In the genomic region with DNA sequence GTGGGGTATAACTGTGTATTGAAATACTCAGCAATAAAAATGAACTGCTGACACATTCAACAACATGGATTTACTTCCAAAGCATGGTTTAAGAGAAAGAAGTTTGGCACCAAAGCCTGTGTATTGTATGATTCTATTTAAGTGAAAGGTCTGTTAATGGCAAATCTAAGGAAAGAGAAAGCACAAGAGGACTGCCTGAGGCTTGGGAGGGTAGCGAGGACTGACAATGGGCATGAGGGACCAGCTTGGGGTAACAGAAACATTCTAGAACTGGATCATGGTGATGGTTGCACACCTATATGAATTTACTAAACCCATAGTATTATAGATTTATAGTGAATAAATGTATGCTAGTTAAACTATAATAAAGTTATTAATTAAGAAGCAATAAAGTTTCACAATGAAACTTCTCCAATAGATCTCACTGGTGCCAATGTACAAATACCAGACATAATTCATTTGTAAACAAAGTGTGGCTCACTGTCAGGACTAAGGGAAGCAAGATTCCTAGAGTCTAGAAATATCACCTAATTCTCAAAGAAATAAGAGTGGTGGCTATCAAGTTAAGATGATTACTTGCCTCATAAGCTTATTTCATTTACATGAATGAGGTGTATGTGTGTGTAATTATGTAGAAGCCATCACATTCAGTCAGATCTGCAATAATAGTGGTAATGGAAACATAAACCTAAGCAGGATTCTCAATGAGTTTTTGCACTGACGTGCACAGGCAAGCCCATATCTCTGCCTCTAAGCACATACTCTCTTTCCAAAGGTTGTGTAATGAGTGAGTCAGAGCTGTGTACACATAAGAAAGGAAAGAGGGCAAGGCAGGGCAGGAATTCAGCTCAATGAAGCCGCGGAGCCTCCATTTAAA, we compare ENCODE assay signal across 1 cellular context.
TF ChIP-seq lines count a peak whose summit lies in the region.

No MANE protein-coding gene starts in this region.

TF ChIP-seq in HepG2, 621 proteins besides CTCF, POLR2A, EP300 and RAD21 (continued from another document and continues in another):
- TF ChIP-seq, protein P1, sequence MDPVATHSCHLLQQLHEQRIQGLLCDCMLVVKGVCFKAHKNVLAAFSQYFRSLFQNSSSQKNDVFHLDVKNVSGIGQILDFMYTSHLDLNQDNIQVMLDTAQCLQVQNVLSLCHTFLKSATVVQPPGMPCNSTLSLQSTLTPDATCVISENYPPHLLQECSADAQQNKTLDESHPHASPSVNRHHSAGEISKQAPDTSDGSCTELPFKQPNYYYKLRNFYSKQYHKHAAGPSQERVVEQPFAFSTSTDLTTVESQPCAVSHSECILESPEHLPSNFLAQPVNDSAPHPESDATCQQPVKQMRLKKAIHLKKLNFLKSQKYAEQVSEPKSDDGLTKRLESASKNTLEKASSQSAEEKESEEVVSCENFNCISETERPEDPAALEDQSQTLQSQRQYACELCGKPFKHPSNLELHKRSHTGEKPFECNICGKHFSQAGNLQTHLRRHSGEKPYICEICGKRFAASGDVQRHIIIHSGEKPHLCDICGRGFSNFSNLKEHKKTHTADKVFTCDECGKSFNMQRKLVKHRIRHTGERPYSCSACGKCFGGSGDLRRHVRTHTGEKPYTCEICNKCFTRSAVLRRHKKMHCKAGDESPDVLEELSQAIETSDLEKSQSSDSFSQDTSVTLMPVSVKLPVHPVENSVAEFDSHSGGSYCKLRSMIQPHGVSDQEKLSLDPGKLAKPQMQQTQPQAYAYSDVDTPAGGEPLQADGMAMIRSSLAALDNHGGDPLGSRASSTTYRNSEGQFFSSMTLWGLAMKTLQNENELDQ (CRISPR knock-in tag; IDR thresholded peaks at IDR 0.05; ENCODE audit: borderline replicate concordance): no peak
- TF ChIP-seq, protein P2, sequence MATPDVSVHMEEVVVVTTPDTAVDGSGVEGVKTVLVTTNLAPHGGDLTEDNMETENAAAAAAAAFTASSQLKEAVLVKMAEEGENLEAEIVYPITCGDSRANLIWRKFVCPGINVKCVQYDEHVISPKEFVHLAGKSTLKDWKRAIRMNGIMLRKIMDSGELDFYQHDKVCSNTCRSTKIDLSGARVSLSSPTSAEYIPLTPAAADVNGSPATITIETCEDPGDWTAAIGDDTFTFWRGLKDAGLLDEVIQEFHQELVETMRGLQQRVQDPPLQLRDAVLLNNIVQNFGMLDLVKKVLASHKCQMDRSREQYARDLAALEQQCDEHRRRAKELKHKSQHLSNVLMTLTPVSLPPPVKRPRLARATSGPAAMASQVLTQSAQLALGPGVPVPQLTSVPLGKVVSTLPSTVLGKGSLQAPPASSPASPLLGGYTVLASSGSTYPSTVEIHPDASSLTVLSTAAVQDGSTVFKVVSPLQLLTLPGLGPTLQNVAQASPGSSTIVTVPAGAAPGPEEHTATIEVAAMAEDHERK (CRISPR knock-in tag; IDR thresholded peaks at IDR 0.05; ENCODE audit: low read depth): no peak
- TF ChIP-seq, protein P3, sequence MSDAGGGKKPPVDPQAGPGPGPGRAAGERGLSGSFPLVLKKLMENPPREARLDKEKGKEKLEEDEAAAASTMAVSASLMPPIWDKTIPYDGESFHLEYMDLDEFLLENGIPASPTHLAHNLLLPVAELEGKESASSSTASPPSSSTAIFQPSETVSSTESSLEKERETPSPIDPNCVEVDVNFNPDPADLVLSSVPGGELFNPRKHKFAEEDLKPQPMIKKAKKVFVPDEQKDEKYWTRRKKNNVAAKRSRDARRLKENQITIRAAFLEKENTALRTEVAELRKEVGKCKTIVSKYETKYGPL (CRISPR knock-in tag; IDR thresholded peaks at IDR 0.05): peak; percentile 89
- no peak for TF ChIP-seq TOPORS (CRISPR knock-in tag; IDR thresholded peaks at IDR 0.05)
- peak; percentile 66; the same call in 1 of the 2 replicates for TF ChIP-seq MIER3 (CRISPR knock-in tag; IDR thresholded peaks at IDR 0.05; ENCODE audit: borderline replicate concordance)
- no peak for TF ChIP-seq ZNF530 (CRISPR knock-in tag; IDR thresholded peaks at IDR 0.05; ENCODE audit: low read depth)
- TF ChIP-seq, protein P4, sequence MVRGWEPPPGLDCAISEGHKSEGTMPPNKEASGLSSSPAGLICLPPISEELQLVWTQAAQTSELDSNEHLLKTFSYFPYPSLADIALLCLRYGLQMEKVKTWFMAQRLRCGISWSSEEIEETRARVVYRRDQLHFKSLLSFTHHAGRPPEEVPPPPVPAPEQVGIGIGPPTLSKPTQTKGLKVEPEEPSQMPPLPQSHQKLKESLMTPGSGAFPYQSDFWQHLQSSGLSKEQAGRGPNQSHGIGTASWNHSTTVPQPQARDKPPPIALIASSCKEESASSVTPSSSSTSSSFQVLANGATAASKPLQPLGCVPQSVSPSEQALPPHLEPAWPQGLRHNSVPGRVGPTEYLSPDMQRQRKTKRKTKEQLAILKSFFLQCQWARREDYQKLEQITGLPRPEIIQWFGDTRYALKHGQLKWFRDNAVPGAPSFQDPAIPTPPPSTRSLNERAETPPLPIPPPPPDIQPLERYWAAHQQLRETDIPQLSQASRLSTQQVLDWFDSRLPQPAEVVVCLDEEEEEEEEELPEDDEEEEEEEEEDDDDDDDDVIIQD (CRISPR knock-in tag; IDR thresholded peaks at IDR 0.05; ENCODE audit: low read depth): peak; percentile 84; the same call in 1 of the 2 replicates
- TF ChIP-seq, protein P5, sequence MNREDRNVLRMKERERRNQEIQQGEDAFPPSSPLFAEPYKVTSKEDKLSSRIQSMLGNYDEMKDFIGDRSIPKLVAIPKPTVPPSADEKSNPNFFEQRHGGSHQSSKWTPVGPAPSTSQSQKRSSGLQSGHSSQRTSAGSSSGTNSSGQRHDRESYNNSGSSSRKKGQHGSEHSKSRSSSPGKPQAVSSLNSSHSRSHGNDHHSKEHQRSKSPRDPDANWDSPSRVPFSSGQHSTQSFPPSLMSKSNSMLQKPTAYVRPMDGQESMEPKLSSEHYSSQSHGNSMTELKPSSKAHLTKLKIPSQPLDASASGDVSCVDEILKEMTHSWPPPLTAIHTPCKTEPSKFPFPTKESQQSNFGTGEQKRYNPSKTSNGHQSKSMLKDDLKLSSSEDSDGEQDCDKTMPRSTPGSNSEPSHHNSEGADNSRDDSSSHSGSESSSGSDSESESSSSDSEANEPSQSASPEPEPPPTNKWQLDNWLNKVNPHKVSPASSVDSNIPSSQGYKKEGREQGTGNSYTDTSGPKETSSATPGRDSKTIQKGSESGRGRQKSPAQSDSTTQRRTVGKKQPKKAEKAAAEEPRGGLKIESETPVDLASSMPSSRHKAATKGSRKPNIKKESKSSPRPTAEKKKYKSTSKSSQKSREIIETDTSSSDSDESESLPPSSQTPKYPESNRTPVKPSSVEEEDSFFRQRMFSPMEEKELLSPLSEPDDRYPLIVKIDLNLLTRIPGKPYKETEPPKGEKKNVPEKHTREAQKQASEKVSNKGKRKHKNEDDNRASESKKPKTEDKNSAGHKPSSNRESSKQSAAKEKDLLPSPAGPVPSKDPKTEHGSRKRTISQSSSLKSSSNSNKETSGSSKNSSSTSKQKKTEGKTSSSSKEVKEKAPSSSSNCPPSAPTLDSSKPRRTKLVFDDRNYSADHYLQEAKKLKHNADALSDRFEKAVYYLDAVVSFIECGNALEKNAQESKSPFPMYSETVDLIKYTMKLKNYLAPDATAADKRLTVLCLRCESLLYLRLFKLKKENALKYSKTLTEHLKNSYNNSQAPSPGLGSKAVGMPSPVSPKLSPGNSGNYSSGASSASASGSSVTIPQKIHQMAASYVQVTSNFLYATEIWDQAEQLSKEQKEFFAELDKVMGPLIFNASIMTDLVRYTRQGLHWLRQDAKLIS (CRISPR knock-in tag; IDR thresholded peaks at IDR 0.05): no peak
- no peak for TF ChIP-seq HCFC1 (IDR thresholded peaks at IDR 0.05; ENCODE audit: low read depth, low read length)
- TF ChIP-seq ZNF253 (CRISPR knock-in tag; IDR thresholded peaks at IDR 0.05; ENCODE audit: borderline replicate concordance): no peak
- TF ChIP-seq ZNF354B (CRISPR knock-in tag; IDR thresholded peaks at IDR 0.05): no peak
- peak; percentile 53; the same call in 1 of the 2 replicates for TF ChIP-seq CBX5 (CRISPR knock-in tag; IDR thresholded peaks at IDR 0.05; ENCODE audit: borderline replicate concordance)
- no peak for TF ChIP-seq THYN1 (CRISPR knock-in tag; IDR thresholded peaks at IDR 0.05; ENCODE audit: borderline replicate concordance, low read depth)
- TF ChIP-seq HMG20A (CRISPR knock-in tag; IDR thresholded peaks at IDR 0.05; ENCODE audit: borderline replicate concordance): peak; percentile 96
- no peak for TF ChIP-seq ZNF460 (CRISPR knock-in tag; IDR thresholded peaks at IDR 0.05; ENCODE audit: borderline replicate concordance)
- TF ChIP-seq ZNF205 (CRISPR knock-in tag; IDR thresholded peaks at IDR 0.05): no peak
- peak; percentile 100 for TF ChIP-seq FOSL2 (CRISPR knock-in tag; IDR thresholded peaks at IDR 0.05)
- TF ChIP-seq ZKSCAN1 (IDR thresholded peaks at IDR 0.05; ENCODE audit: low read length): no peak
- TF ChIP-seq ZNF317 (CRISPR knock-in tag; IDR thresholded peaks at IDR 0.05): no peak; the same call in 1 of the 2 replicates
- no peak for TF ChIP-seq ZFAT (CRISPR knock-in tag; conservative IDR thresholded peaks at IDR 0.05)
- TF ChIP-seq SUZ12 (IDR thresholded peaks at IDR 0.05; ENCODE audit: low read depth, low read length): no peak
- no peak for TF ChIP-seq MED13 (CRISPR knock-in tag; IDR thresholded peaks at IDR 0.05)
- no peak for TF ChIP-seq KDM2A (CRISPR knock-in tag; IDR thresholded peaks at IDR 0.05; ENCODE audit: borderline replicate concordance, low read depth)
- TF ChIP-seq ASH2L (IDR thresholded peaks at IDR 0.05; ENCODE audit: insufficient read length, low read depth, low read length): peak; percentile 93
- TF ChIP-seq ZNF232 (CRISPR knock-in tag; IDR thresholded peaks at IDR 0.05; ENCODE audit: borderline replicate concordance): no peak
- no peak for TF ChIP-seq KDM1A (CRISPR knock-in tag; IDR thresholded peaks at IDR 0.05)
- no peak for TF ChIP-seq SAFB2 (CRISPR knock-in tag; IDR thresholded peaks at IDR 0.05; ENCODE audit: borderline replicate concordance, low read depth)
- no peak for TF ChIP-seq BRCA1 (CRISPR knock-in tag; IDR thresholded peaks at IDR 0.05)
- TF ChIP-seq ZMAT3 (CRISPR knock-in tag; conservative IDR thresholded peaks at IDR 0.05): no peak
- peak; percentile 70; the same call in 1 of the 2 replicates for TF ChIP-seq NR2F2 (IDR thresholded peaks at IDR 0.05; ENCODE audit: borderline replicate concordance, low read depth)
- TF ChIP-seq MEF2D (CRISPR knock-in tag; IDR thresholded peaks at IDR 0.05): no peak
- TF ChIP-seq, protein P6, sequence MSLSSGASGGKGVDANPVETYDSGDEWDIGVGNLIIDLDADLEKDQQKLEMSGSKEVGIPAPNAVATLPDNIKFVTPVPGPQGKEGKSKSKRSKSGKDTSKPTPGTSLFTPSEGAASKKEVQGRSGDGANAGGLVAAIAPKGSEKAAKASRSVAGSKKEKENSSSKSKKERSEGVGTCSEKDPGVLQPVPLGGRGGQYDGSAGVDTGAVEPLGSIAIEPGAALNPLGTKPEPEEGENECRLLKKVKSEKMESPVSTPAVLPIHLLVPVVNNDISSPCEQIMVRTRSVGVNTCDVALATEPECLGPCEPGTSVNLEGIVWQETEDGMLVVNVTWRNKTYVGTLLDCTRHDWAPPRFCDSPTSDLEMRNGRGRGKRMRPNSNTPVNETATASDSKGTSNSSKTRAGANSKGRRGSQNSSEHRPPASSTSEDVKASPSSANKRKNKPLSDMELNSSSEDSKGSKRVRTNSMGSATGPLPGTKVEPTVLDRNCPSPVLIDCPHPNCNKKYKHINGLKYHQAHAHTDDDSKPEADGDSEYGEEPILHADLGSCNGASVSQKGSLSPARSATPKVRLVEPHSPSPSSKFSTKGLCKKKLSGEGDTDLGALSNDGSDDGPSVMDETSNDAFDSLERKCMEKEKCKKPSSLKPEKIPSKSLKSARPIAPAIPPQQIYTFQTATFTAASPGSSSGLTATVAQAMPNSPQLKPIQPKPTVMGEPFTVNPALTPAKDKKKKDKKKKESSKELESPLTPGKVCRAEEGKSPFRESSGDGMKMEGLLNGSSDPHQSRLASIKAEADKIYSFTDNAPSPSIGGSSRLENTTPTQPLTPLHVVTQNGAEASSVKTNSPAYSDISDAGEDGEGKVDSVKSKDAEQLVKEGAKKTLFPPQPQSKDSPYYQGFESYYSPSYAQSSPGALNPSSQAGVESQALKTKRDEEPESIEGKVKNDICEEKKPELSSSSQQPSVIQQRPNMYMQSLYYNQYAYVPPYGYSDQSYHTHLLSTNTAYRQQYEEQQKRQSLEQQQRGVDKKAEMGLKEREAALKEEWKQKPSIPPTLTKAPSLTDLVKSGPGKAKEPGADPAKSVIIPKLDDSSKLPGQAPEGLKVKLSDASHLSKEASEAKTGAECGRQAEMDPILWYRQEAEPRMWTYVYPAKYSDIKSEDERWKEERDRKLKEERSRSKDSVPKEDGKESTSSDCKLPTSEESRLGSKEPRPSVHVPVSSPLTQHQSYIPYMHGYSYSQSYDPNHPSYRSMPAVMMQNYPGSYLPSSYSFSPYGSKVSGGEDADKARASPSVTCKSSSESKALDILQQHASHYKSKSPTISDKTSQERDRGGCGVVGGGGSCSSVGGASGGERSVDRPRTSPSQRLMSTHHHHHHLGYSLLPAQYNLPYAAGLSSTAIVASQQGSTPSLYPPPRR (CRISPR knock-in tag; IDR thresholded peaks at IDR 0.05; ENCODE audit: borderline replicate concordance): peak; percentile 66; the same call in 1 of the 2 replicates
- TF ChIP-seq, protein P7, sequence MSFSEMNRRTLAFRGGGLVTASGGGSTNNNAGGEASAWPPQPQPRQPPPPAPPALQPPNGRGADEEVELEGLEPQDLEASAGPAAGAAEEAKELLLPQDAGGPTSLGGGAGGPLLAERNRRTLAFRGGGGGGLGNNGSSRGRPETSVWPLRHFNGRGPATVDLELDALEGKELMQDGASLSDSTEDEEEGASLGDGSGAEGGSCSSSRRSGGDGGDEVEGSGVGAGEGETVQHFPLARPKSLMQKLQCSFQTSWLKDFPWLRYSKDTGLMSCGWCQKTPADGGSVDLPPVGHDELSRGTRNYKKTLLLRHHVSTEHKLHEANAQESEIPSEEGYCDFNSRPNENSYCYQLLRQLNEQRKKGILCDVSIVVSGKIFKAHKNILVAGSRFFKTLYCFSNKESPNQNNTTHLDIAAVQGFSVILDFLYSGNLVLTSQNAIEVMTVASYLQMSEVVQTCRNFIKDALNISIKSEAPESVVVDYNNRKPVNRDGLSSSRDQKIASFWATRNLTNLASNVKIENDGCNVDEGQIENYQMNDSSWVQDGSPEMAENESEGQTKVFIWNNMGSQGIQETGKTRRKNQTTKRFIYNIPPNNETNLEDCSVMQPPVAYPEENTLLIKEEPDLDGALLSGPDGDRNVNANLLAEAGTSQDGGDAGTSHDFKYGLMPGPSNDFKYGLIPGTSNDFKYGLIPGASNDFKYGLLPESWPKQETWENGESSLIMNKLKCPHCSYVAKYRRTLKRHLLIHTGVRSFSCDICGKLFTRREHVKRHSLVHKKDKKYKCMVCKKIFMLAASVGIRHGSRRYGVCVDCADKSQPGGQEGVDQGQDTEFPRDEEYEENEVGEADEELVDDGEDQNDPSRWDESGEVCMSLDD (CRISPR knock-in tag; IDR thresholded peaks at IDR 0.05; ENCODE audit: borderline replicate concordance): no peak
- no peak for TF ChIP-seq TAF15 (IDR thresholded peaks at IDR 0.05; ENCODE audit: low read depth, low read length, poor library complexity, severe bottlenecking)
- TF ChIP-seq KMT2B (CRISPR knock-in tag; IDR thresholded peaks at IDR 0.05): peak; percentile 38; the same call in 1 of the 2 replicates
- TF ChIP-seq MAZ (IDR thresholded peaks at IDR 0.05; ENCODE audit: borderline replicate concordance, low read depth, low read length): no peak
- TF ChIP-seq MAZ (CRISPR knock-in tag; IDR thresholded peaks at IDR 0.05; ENCODE audit: low read depth): no peak
- peak; percentile 57; the same call in 1 of the 2 replicates for TF ChIP-seq CHD4 (IDR thresholded peaks at IDR 0.05; ENCODE audit: borderline replicate concordance, low read length)
- no peak for TF ChIP-seq ZNF724P (CRISPR knock-in tag; IDR thresholded peaks at IDR 0.05; ENCODE audit: borderline replicate concordance)
